8 cellular contexts compared by ENCODE assay signal in genomic region chr4:5710065-5710961, GRCh38. TPM values are rescaled to one million over a fixed set of nuclear protein-coding genes. Genes with fewer than 3 reads are reported as not detected.
DNase-seq lines count a peak whose midpoint lies in the region; TF ChIP-seq lines count a peak whose summit lies in the region.

No MANE protein-coding gene starts in this region.

- H3K4me3 Mint-ChIP-seq in activated CD4-positive, alpha-beta T cell treated with anti-CD3 and anti-CD28 coated beads, Interleukin-2, amount 10 ng/mL, durations not matched to agents 7 days and 5 days = peak overlapping the region; percentile 63

- no peak for DNase-seq in activated CD4-positive, alpha-beta T cell treated with anti-CD3 and anti-CD28 coated beads, Interleukin-2, amount 10 ng/mL, durations not matched to agents 7 days and 5 days
- DNase-seq in activated CD4-positive, alpha-beta T cell treated with anti-CD3 and anti-CD28 coated beads for 4 hours = no peak
- DNase-seq in WERI-Rb-1 (peak; percentile 48), foreskin melanocyte (peak; percentile 45), nucleus accumbens (lab: John Stamatoyannopoulos, UW) (no peak), glomerular visceral epithelial cell (ENCODE audit: extremely low spot score) (no peak), NCI-H446 (lab: John Stamatoyannopoulos, UW) (no peak)

- H3K9ac ChIP-seq in parathyroid adenoma = no peak overlapping the region

- H3K4me1 Mint-ChIP-seq in activated CD4-positive, alpha-beta T cell treated with anti-CD3 and anti-CD28 coated beads, Interleukin-2, amount 10 ng/mL, durations not matched to agents 7 days and 5 days = peaks cover 5% of the 10 kb centered on the region

- H3K4me2 ChIP-seq in parathyroid adenoma (ENCODE audit: low read length) = peak overlapping the region; percentile 81

- TF ChIP-seq CTCF in WERI-Rb-1 (IDR thresholded peaks at IDR 0.05; ENCODE audit: low read depth, low read length) (peak; percentile 62), parathyroid adenoma (IDR thresholded peaks at IDR 0.05) (no peak)

- no peaks in the 10 kb centered on the region for H3K4me1 ChIP-seq in parathyroid adenoma

- peak overlapping the region; percentile 55 for H3K4me3 ChIP-seq in WERI-Rb-1 (ENCODE audit: low read depth, low read length)
- peak overlapping the region; percentile 39 for H3K4me3 ChIP-seq in parathyroid adenoma (ENCODE audit: low read depth, low read length)

- H3K36me3 Mint-ChIP-seq in activated CD4-positive, alpha-beta T cell treated with anti-CD3 and anti-CD28 coated beads, Interleukin-2, amount 10 ng/mL, durations not matched to agents 7 days and 5 days (ENCODE audit: low read depth) = no peaks in the 10 kb centered on the region

- H3K9me3 ChIP-seq in WERI-Rb-1 (ENCODE audit: severe bottlenecking) = no peaks in the 10 kb centered on the region
- no peaks in the 10 kb centered on the region for H3K9me3 ChIP-seq in parathyroid adenoma (ENCODE audit: control insufficient read depth, low read length)

- peak overlapping the region; percentile 32 for H3K27ac Mint-ChIP-seq in activated CD4-positive, alpha-beta T cell treated with anti-CD3 and anti-CD28 coated beads, Interleukin-2, amount 10 ng/mL, durations not matched to agents 7 days and 5 days

- CTCF ChIA-PET in activated CD4-positive, alpha-beta T cell treated with anti-CD3 and anti-CD28 coated beads, Interleukin-2, amount 10 ng/mL, durations not matched to agents 7 days and 5 days (lab: Charles Lee) = no interaction called here

- H3K27me3 ChIP-seq in WERI-Rb-1 (ENCODE audit: insufficient read depth, low read depth, severe bottlenecking) (no peaks in the 10 kb centered on the region), parathyroid adenoma (ENCODE audit: control insufficient read depth, insufficient read depth, low read length) (no peaks in the 10 kb centered on the region)

- no peaks in the 10 kb centered on the region for H3K79me2 ChIP-seq in parathyroid adenoma

- H2AFZ ChIP-seq in parathyroid adenoma = peak overlapping the region; percentile 68

- H3K36me3 ChIP-seq in WERI-Rb-1 (no peaks in the 10 kb centered on the region; the same call in 1 of the 2 replicates), parathyroid adenoma (ENCODE audit: control insufficient read depth, insufficient read depth, low read length) (no peaks in the 10 kb centered on the region)

- peak overlapping the region; percentile 79 for H3K27ac ChIP-seq in WERI-Rb-1
- H3K27ac ChIP-seq in parathyroid adenoma = peak overlapping the region; percentile 39

- peaks cover 46% of the 10 kb centered on the region for H3K27me3 Mint-ChIP-seq in activated CD4-positive, alpha-beta T cell treated with anti-CD3 and anti-CD28 coated beads, Interleukin-2, amount 10 ng/mL, durations not matched to agents 7 days and 5 days

- POLR2A ChIA-PET in activated CD4-positive, alpha-beta T cell treated with anti-CD3 and anti-CD28 coated beads, Interleukin-2, amount 10 ng/mL, durations not matched to agents 7 days and 5 days (lab: Charles Lee) = no interaction called here

- peaks cover 13% of the 10 kb centered on the region for H3K9me3 Mint-ChIP-seq in activated CD4-positive, alpha-beta T cell treated with anti-CD3 and anti-CD28 coated beads, Interleukin-2, amount 10 ng/mL, durations not matched to agents 7 days and 5 days

RNA-seq across cellular contexts. Expression of gene EVC, which starts 0.7 kb away (rescaled TPM):
- 1 to 10 TPM in 1 of 2 experiments, under 1 TPM in 1; 0.69 to 1.3 TPM for total RNA-seq in activated CD4-positive, alpha-beta T cell treated with anti-CD3 and anti-CD28 coated beads, Interleukin-2, amount 10 ng/mL, durations not matched to agents 7 days and 5 days

RNA-seq across cellular contexts. Expression of gene EVC2, which starts 2.0 kb away (rescaled TPM):
- under 1 TPM; 0.56 to 0.72 TPM for total RNA-seq in activated CD4-positive, alpha-beta T cell treated with anti-CD3 and anti-CD28 coated beads, Interleukin-2, amount 10 ng/mL, durations not matched to agents 7 days and 5 days

Comparison
In these comparisons a context has a peak if more than half of its experiments do, and no peak if none do; other contexts are left out.
1. DNase-seq: peak in WERI-Rb-1 (single experiment) and foreskin melanocyte (single experiment); none in activated CD4-positive, alpha-beta T cell treated with anti-CD3 and anti-CD28 coated beads, Interleukin-2, amount 10 ng/mL, durations not matched to agents 7 days and 5 days (single experiment), activated CD4-positive, alpha-beta T cell treated with anti-CD3 and anti-CD28 coated beads for 4 hours (0 of 2), nucleus accumbens (0 of 56), glomerular visceral epithelial cell (single experiment) and NCI-H446 (0 of 2).